14 cellular contexts compared by ENCODE assay signal in the genomic region with DNA sequence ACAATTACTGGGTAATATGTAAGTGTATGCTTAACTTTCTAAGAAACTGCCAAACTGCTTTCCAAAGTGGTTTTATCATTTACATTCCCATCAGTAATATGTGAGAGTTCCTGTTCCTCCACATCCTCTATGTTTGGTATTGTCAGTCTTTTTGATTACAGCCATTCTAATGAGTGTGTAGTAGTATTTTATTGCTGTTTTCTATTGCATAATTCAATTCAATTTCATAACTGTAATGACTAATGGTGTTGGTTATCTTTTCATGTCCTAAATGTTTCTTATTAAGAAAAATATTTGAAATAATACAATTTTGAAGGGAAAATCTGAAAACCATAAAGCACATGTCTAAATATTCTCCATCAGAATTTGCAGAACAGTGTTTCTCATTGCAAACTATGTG.
"Had no signal": no experiment of that assay in that cellular context is flagged by ENCODE, and none has a peak within 500 bp of the region (broad histone marks: within the 10 kb centered on the region; RNA-seq: fewer than 3 reads in every experiment).

No MANE protein-coding gene starts in this region.

- H3K9me3 ChIP-seq: ascending aorta, gastrocnemius medialis, heart left ventricle, left ventricle myocardium inferior, sigmoid colon, thyroid gland had no signal

- H3K27me3 ChIP-seq: ascending aorta, gastrocnemius medialis, heart left ventricle, sigmoid colon, thyroid gland had no signal

- H3K27ac Mint-ChIP-seq: nephron progenitor cell, WTC11 had no signal

- H3K27ac ChIP-seq: ascending aorta, gastrocnemius medialis, heart left ventricle, left ventricle myocardium inferior, sigmoid colon, thyroid gland had no signal

- H3K36me3 Mint-ChIP-seq: stimulated activated naive B cell treated with anti-CD40 and anti-IgM and Interleukin-4, amounts not matched to agents 10 μg/mL and 1 μg/mL and 100 μg/mL, for 72 hours; WTC11 had no signal

- DNase-seq: activated gamma-delta T cell; cerebellar nuclear complex; cortex of kidney; effector CD4-positive, alpha-beta T cell; gastrocnemius medialis; heart left ventricle; left ventricle myocardium inferior; nephron progenitor cell; sigmoid colon; stimulated activated naive B cell treated with anti-CD40 and anti-IgM and Interleukin-4, amounts not matched to agents 10 μg/mL and 1 μg/mL and 100 μg/mL, for 72 hours; thyroid gland had no signal

- H3K27me3 Mint-ChIP-seq: stimulated activated naive B cell treated with anti-CD40 and anti-IgM and Interleukin-4, amounts not matched to agents 10 μg/mL and 1 μg/mL and 100 μg/mL, for 72 hours had no signal

- H3K4me3 Mint-ChIP-seq: nephron progenitor cell; stimulated activated naive B cell treated with anti-CD40 and anti-IgM and Interleukin-4, amounts not matched to agents 10 μg/mL and 1 μg/mL and 100 μg/mL, for 72 hours; WTC11 had no signal

- H3K4me3 ChIP-seq: ascending aorta, gastrocnemius medialis, heart left ventricle, left ventricle myocardium inferior, sigmoid colon, thyroid gland had no signal

- ATAC-seq: esophagus mucosa; gastrocnemius medialis; heart left ventricle; stimulated activated naive B cell treated with anti-CD40 and anti-IgM and Interleukin-4, amounts not matched to agents 10 μg/mL and 1 μg/mL and 100 μg/mL, for 72 hours; WTC11 had no signal

- H3K36me3 ChIP-seq: ascending aorta, gastrocnemius medialis, heart left ventricle, left ventricle myocardium inferior, sigmoid colon, thyroid gland had no signal

- H3K9me3 Mint-ChIP-seq: nephron progenitor cell; stimulated activated naive B cell treated with anti-CD40 and anti-IgM and Interleukin-4, amounts not matched to agents 10 μg/mL and 1 μg/mL and 100 μg/mL, for 72 hours; WTC11 had no signal

- H3K4me1 ChIP-seq: ascending aorta, left ventricle myocardium inferior, sigmoid colon, thyroid gland had no signal
